In the genomic region with DNA sequence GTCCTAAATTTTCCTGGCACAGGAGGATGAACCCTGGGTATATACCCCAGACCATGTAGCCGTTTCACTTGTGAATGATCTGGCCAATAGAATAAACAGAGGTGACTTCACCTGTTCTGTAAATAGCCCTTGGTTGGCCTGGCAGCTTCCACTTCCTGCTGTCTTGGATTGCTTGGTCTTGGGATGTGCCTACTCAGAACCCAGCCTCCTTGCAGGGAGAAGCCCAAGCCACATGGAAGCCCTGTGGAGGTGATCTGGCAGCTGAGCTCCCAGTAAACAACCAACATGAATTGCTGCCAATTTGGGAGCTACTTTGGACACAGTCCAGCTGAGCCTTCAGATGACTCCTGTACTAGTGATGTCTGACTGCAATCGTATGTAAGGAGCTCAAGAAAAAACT, we compare ENCODE assay signal across 12 cellular contexts. TPM values are rescaled to one million over a fixed set of nuclear protein-coding genes. Genes with fewer than 3 reads are reported as not detected.
DNase-seq lines count a peak whose midpoint lies in the region; ATAC-seq, FAIRE-seq and TF ChIP-seq lines count a peak whose summit lies in the region.
"Had no signal": no experiment of that assay in that cellular context is flagged by ENCODE, and none has a peak within 500 bp of the region (broad histone marks: within the 10 kb centered on the region; RNA-seq: fewer than 3 reads in every experiment).

No MANE protein-coding gene starts in this region.

- no peak for TF ChIP-seq POLR2A in GM12892 (IDR thresholded peaks at IDR 0.05; ENCODE audit: low read depth, low read length)
- TF ChIP-seq POLR2A in prostate gland (IDR thresholded peaks at IDR 0.05), result no peak

- H3K27me3 ChIP-seq in prostate gland (replicated peaks; ENCODE audit: insufficient read depth), result no peaks in the 10 kb centered on the region

- H3K36me3 Mint-ChIP-seq in activated naive CD8-positive, alpha-beta T cell treated with anti-CD3 and anti-CD28 coated beads for 36 hours, result no peaks in the 10 kb centered on the region

- no peak for DNase-seq in GM12892 (ENCODE audit: insufficient read length)
- peak; percentile 48 for DNase-seq in NCI-H226
- peak; percentile 72 to 96 for DNase-seq in T47D (ENCODE audit: low read depth in 1 of 2, low spot score in 1 of 2)
- peak; percentile 13 for DNase-seq in prostate gland (ENCODE audit: low spot score)
- DNase-seq in activated T-cell treated with anti-CD3 and anti-CD28 coated beads, Interleukin-2, amount 50 U/mL, for 48 hours, result no peak
- DNase-seq in activated naive CD8-positive, alpha-beta T cell treated with anti-CD3 and anti-CD28 coated beads for 36 hours, result no peak
- DNase-seq: Caco-2; left lung; stimulated activated CD4-positive, alpha-beta T cell treated with anti-CD3 and anti-CD28 coated beads, Interleukin-4, amount 100 ng/mL, for 24 hours had no signal

- WGBS in prostate gland, result 43% methylated on average over 2 of the region's 2 CpGs

- no peak overlapping the region for H3K4me3 Mint-ChIP-seq in activated naive CD8-positive, alpha-beta T cell treated with anti-CD3 and anti-CD28 coated beads for 36 hours

- peaks cover 21% of the 10 kb centered on the region for H3K27me3 Mint-ChIP-seq in activated naive CD8-positive, alpha-beta T cell treated with anti-CD3 and anti-CD28 coated beads for 36 hours

- H3K9me3 Mint-ChIP-seq in activated naive CD8-positive, alpha-beta T cell treated with anti-CD3 and anti-CD28 coated beads for 36 hours, result no peaks in the 10 kb centered on the region

- ATAC-seq in GM18907 (IDR thresholded peaks at IDR 0.05; ENCODE audit: unreplicated experiment) (no peak), GM21381 (IDR thresholded peaks at IDR 0.05; ENCODE audit: unreplicated experiment) (no peak)
- ATAC-seq: left lung had no signal

- H3K36me3 ChIP-seq in prostate gland, result no peaks in the 10 kb centered on the region
- H3K36me3 ChIP-seq: left lung had no signal

- H3K4me1 ChIP-seq in prostate gland (replicated peaks), result no peaks in the 10 kb centered on the region

- no peak overlapping the region for H3K27ac ChIP-seq in prostate gland
- H3K27ac ChIP-seq: left lung had no signal

- no peaks in the 10 kb centered on the region for H3K9me3 ChIP-seq in prostate gland
- H3K9me3 ChIP-seq: Caco-2, left lung had no signal

- H3K27ac Mint-ChIP-seq in activated naive CD8-positive, alpha-beta T cell treated with anti-CD3 and anti-CD28 coated beads for 36 hours, result no peak overlapping the region

- H3K4me1 Mint-ChIP-seq in activated naive CD8-positive, alpha-beta T cell treated with anti-CD3 and anti-CD28 coated beads for 36 hours, result peaks cover 2% of the 10 kb centered on the region

- peak; percentile 74 for FAIRE-seq in GM12892 (lab: Jason Lieb, UNC)
- FAIRE-seq: H1 had no signal

- in situ Hi-C loops in T47D (cut with HindIII; ENCODE audit: low pct_unique_long_range_greater_than_20kb, low sequenced_read_pairs), result no loop called here

- TF ChIP-seq CTCF in prostate gland (IDR thresholded peaks at IDR 0.05), result no peak

- no peak overlapping the region for H3K4me3 ChIP-seq in prostate gland
- H3K4me3 ChIP-seq: left lung had no signal

- intact Hi-C loops in prostate gland (cut with DNase I), result no loop called here

RNA-seq across cellular contexts. Expression of a gene that starts 4.8 kb away (rescaled TPM):
- 2.7 TPM for polyA plus RNA-seq in GM12892 (2012; ENCODE audit: missing spikeins)
- 10 to 100 TPM in 1 of 2 donors, 1 to 10 TPM in 1; 7.4 to 29.8 TPM for total RNA-seq in prostate gland
- total RNA-seq in activated naive CD8-positive, alpha-beta T cell treated with anti-CD3 and anti-CD28 coated beads for 36 hours, result under 1 TPM; 0.54 to 0.82 TPM

Comparison
In these comparisons a context has a peak if more than half of its experiments do, and no peak if none do; other contexts are left out.
1. DNase-seq: peak in NCI-H226 (single experiment), T47D (2 of 2) and prostate gland (single experiment); none in GM12892 (single experiment), activated T-cell treated with anti-CD3 and anti-CD28 coated beads, Interleukin-2, amount 50 U/mL, for 48 hours (0 of 2) and activated naive CD8-positive, alpha-beta T cell treated with anti-CD3 and anti-CD28 coated beads for 36 hours (single experiment).
2. RNA of a gene that starts 4.8 kb away (total RNA-seq): 7.4 to 29.8 TPM in prostate gland; 0.54 to 0.82 TPM in activated naive CD8-positive, alpha-beta T cell treated with anti-CD3 and anti-CD28 coated beads for 36 hours; every median in the first group is over 4 times any median in the second.